8 cellular contexts compared by ENCODE assay signal in genomic region chr7:140673770-140674155, GRCh38. TPM values are rescaled to one million over a fixed set of nuclear protein-coding genes. Genes with fewer than 3 reads are reported as not detected.
DNase-seq lines count a peak whose midpoint lies in the region; ATAC-seq and TF ChIP-seq lines count a peak whose summit lies in the region.

No MANE protein-coding gene starts in this region.

- peak overlapping the region; percentile 78 for H3K4me3 Mint-ChIP-seq in Calu3 (ENCODE audit: low read depth, unreplicated experiment)

- H3K27me3 ChIP-seq in trophoblast cell (ENCODE audit: insufficient read depth, low read length): no peaks in the 10 kb centered on the region

- WGBS in trophoblast cell (ENCODE audit: extremely low coverage, insufficient coverage, insufficient read length): no CpG with 5 or more reads among the region's 18 CpGs

- peak overlapping the region; percentile 38 for H3K14ac ChIP-seq in trophoblast cell (ENCODE audit: low read length)

- no peak for TF ChIP-seq CTCF in Calu3 (IDR thresholded peaks at IDR 0.05; ENCODE audit: unreplicated experiment)

- no peak overlapping the region for H4K12ac ChIP-seq in trophoblast cell (ENCODE audit: low read depth, low read length)

- no peak overlapping the region for H2AK5ac ChIP-seq in trophoblast cell (ENCODE audit: low read length)

- H3K27me3 Mint-ChIP-seq in Calu3 (ENCODE audit: unreplicated experiment): no peaks in the 10 kb centered on the region

- BruUV-seq in Calu3 (replicated peaks; lab: Mats Ljungman, UMichigan): no TSS peak

- intact Hi-C loops in Calu3 (cut with micrococcal nuclease; ENCODE audit: unreplicated experiment): loop anchor here (5.0 kb wide), 1 partner anchor 339 kb away; the partner anchor contains the start of gene MRPS33

- H3K4ac ChIP-seq in trophoblast cell (ENCODE audit: low read depth, low read length): no peak overlapping the region

- H3K9me3 Mint-ChIP-seq in Calu3 (ENCODE audit: low read depth, unreplicated experiment): no peaks in the 10 kb centered on the region

- H3K27ac ChIP-seq in SK-N-MC (no peak overlapping the region), trophoblast cell (ENCODE audit: low read depth, low read length) (no peak overlapping the region)

- H3K23ac ChIP-seq in trophoblast cell (ENCODE audit: low read length): no peak overlapping the region

- H3K4me2 ChIP-seq in trophoblast cell (ENCODE audit: low read length): peak overlapping the region; percentile 97

- no peak overlapping the region for H2BK120ac ChIP-seq in trophoblast cell (ENCODE audit: insufficient read depth, low read length, poor library complexity)

- H3K9me3 ChIP-seq in SK-N-MC (ENCODE audit: low read depth, low read length) (no peaks in the 10 kb centered on the region), trophoblast cell (ENCODE audit: insufficient read depth, low read depth, low read length) (no peaks in the 10 kb centered on the region)

- H3K36me3 ChIP-seq in SK-N-MC (ENCODE audit: insufficient read depth, low read length): 0 out of 2 replicates have a peak, but pooled peaks cover 4% of the 10 kb centered on the region
- H3K36me3 ChIP-seq in trophoblast cell (ENCODE audit: control insufficient read depth in 1 of 2, insufficient read depth in 2 of 2, low read length in 2 of 2): no peaks in the 10 kb centered on the region

- peak overlapping the region; percentile 58 for H4K91ac ChIP-seq in trophoblast cell (ENCODE audit: low read depth, low read length)

- H2BK5ac ChIP-seq in trophoblast cell (ENCODE audit: low read depth, low read length, poor library complexity): no peak overlapping the region

- peaks cover 11% of the 10 kb centered on the region for H3K4me1 Mint-ChIP-seq in Calu3 (ENCODE audit: low read depth, unreplicated experiment)

- H3K9ac ChIP-seq in SK-N-MC (ENCODE audit: insufficient read length): no peak overlapping the region
- H3K9ac ChIP-seq in trophoblast cell (ENCODE audit: low read length): no peak overlapping the region

- no peak overlapping the region for H2AFZ ChIP-seq in trophoblast cell (ENCODE audit: insufficient read depth, low read length, poor library complexity)

- peaks cover 6% of the 10 kb centered on the region for H3K79me1 ChIP-seq in trophoblast cell (ENCODE audit: low read length)

- no peak overlapping the region for H4K8ac ChIP-seq in trophoblast cell (ENCODE audit: low read depth, low read length)

- H3K4me3 ChIP-seq in SK-N-MC (peak overlapping the region; percentile 91), trophoblast cell (ENCODE audit: low read depth, low read length) (peak overlapping the region; percentile 79)

- peaks cover 18% of the 10 kb centered on the region for H3K36me3 Mint-ChIP-seq in Calu3 (ENCODE audit: insufficient read depth, unreplicated experiment)

- H3K27ac Mint-ChIP-seq in Calu3 (ENCODE audit: unreplicated experiment): peak overlapping the region; percentile 21

- peak overlapping the region; percentile 25 for H3K18ac ChIP-seq in trophoblast cell (ENCODE audit: low read length)

- CTCF ChIA-PET in Calu3 (lab: Charles Lee): interaction anchor here (0.7 to 1.7 kb wide), 4 partner anchors 17 to 614 kb away, joined by 3 to 4 read pairs (median 4); partner anchors contain the start of gene BRAF

- DNase-seq in Calu3 (no peak), SK-N-MC (ENCODE audit: low read depth, low spot score) (no peak), fibroblast of peridontal ligament (ENCODE audit: extremely low read depth) (peak; percentile 12), trophoblast cell (no peak), OCI-M2 (lab: John Stamatoyannopoulos, UW; ENCODE audit: unreplicated experiment) (no peak), NCI-H187 treated with DMSO at 0.1 percent for 48 hours (lab: John Stamatoyannopoulos, UW) (no peak)

- H3K4me1 ChIP-seq in trophoblast cell (ENCODE audit: control insufficient read depth in 1 of 2, insufficient read depth in 2 of 2, low read length in 2 of 2): peaks cover 2 to 5% of the 10 kb centered on the region in 2 experiments

- peaks cover 4% of the 10 kb centered on the region for H3K79me2 ChIP-seq in trophoblast cell (ENCODE audit: control insufficient read depth, insufficient read depth, low read length, poor library complexity)

- ATAC-seq in GM18520 (IDR thresholded peaks at IDR 0.05; ENCODE audit: unreplicated experiment) (no peak), HG02763 (IDR thresholded peaks at IDR 0.05; ENCODE audit: unreplicated experiment) (no peak)

- H2BK12ac ChIP-seq in trophoblast cell (ENCODE audit: low read length): no peak overlapping the region

RNA-seq across cellular contexts. Expression of gene ADCK2, which starts 1.0 kb away (rescaled TPM):
- 12.6 and 13.1 TPM in 2 replicates for total RNA-seq in Calu3 (2022)
- 23.9 and 24.8 TPM in 2 replicates for polyA plus RNA-seq in trophoblast cell (2013)

RNA-seq across cellular contexts. Expression of gene NDUFB2, which starts 22.7 kb away (rescaled TPM):
- 128 and 132 TPM in 2 replicates for total RNA-seq in Calu3 (2022)
- 401 and 443 TPM in 2 replicates for polyA plus RNA-seq in trophoblast cell (2013)

RNA-seq across cellular contexts. Expression of gene DENND2A, which starts 33.1 kb away (rescaled TPM):
- total RNA-seq in Calu3 (2022): not detected in 2 replicates
- polyA plus RNA-seq in trophoblast cell (2013): 16.2 and 17.5 TPM in 2 replicates
